In the genomic region with DNA sequence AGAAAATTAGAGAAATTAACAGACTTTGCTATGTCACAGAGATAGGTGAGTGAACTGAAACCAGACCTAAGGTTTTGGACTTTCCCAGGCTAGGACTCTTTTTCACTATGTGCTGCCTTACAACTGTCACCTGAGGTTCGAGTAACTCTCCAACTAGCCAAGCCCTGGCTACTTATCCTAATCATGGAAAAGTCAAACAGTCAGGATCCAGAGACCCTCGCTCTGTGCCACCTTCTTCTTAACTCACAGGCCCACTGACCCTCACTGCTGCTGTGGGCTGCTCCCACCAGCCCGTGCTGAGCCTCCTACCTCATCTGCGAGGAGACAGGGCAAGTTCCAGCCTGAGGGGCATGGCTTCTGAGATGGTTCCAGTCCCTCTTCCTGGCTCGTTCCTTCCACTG, we compare ENCODE assay signal across 1 cellular context.
TF ChIP-seq lines count a peak whose summit lies in the region.

No MANE protein-coding gene starts in this region.

TF ChIP-seq in HCT116, 20 proteins besides CTCF, POLR2A, EP300 and RAD21 (continued from another document):
- TF ChIP-seq, protein P1, sequence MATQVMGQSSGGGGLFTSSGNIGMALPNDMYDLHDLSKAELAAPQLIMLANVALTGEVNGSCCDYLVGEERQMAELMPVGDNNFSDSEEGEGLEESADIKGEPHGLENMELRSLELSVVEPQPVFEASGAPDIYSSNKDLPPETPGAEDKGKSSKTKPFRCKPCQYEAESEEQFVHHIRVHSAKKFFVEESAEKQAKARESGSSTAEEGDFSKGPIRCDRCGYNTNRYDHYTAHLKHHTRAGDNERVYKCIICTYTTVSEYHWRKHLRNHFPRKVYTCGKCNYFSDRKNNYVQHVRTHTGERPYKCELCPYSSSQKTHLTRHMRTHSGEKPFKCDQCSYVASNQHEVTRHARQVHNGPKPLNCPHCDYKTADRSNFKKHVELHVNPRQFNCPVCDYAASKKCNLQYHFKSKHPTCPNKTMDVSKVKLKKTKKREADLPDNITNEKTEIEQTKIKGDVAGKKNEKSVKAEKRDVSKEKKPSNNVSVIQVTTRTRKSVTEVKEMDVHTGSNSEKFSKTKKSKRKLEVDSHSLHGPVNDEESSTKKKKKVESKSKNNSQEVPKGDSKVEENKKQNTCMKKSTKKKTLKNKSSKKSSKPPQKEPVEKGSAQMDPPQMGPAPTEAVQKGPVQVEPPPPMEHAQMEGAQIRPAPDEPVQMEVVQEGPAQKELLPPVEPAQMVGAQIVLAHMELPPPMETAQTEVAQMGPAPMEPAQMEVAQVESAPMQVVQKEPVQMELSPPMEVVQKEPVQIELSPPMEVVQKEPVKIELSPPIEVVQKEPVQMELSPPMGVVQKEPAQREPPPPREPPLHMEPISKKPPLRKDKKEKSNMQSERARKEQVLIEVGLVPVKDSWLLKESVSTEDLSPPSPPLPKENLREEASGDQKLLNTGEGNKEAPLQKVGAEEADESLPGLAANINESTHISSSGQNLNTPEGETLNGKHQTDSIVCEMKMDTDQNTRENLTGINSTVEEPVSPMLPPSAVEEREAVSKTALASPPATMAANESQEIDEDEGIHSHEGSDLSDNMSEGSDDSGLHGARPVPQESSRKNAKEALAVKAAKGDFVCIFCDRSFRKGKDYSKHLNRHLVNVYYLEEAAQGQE (IDR thresholded peaks at IDR 0.05; ENCODE audit: low read depth) = no peak
- TF ChIP-seq EZH2 (IDR thresholded peaks at IDR 0.05) (no peak), ZNF274 (IDR thresholded peaks at IDR 0.05; ENCODE audit: low read depth, low read length) (no peak), FOSL1 (IDR thresholded peaks at IDR 0.05; ENCODE audit: low read depth) (no peak)
